Comparison of ENCODE assay signal across 1 cellular context in genomic region chr11:119828011-119828410, GRCh38.
TF ChIP-seq lines count a peak whose summit lies in the region.

No MANE protein-coding gene starts in this region.

TF ChIP-seq in GM23338, 12 proteins besides CTCF, POLR2A, EP300 and RAD21 (continued from another document):
- TF ChIP-seq REST (IDR thresholded peaks at IDR 0.05; ENCODE audit: unreplicated experiment) = no peak
- TF ChIP-seq ZNF462 (CRISPR knock-in tag; IDR thresholded peaks at IDR 0.05) = no peak
- no peak for TF ChIP-seq JUNB (IDR thresholded peaks at IDR 0.05; ENCODE audit: unreplicated experiment)
- TF ChIP-seq ETS1 (IDR thresholded peaks at IDR 0.05) = no peak
- no peak for TF ChIP-seq POLR2AphosphoS5 (IDR thresholded peaks at IDR 0.05; ENCODE audit: low read depth)
